Comparison of ENCODE assay signal across 8 cellular contexts in genomic region chr5:80125962-80126480, GRCh38.
DNase-seq lines count a peak whose midpoint lies in the region; ATAC-seq and TF ChIP-seq lines count a peak whose summit lies in the region.

No MANE protein-coding gene starts in this region.

- peaks cover 45% of the 10 kb centered on the region for H3K4me1 Mint-ChIP-seq in T-helper 2 cell treated with Interferon-gamma antibody and Interleukin-4, amounts not matched to agents 5 μg/mL and 100 μg/mL, for 36 hours (ENCODE audit: low read depth)

- H3K9me3 Mint-ChIP-seq in T-helper 2 cell treated with Interferon-gamma antibody and Interleukin-4, amounts not matched to agents 5 μg/mL and 100 μg/mL, for 36 hours = peaks cover 12% of the 10 kb centered on the region

- H3K27ac ChIP-seq in PC-9 = no peak overlapping the region

- ATAC-seq in GM18870 (IDR thresholded peaks at IDR 0.05; ENCODE audit: unreplicated experiment) = peak; percentile 76
- ATAC-seq in HG03095 (IDR thresholded peaks at IDR 0.05; ENCODE audit: unreplicated experiment) = peak; percentile 57

- no TSS peak for BruUV-seq in PC-9 (replicated peaks; lab: Mats Ljungman, UMichigan)

- 0 out of 2 replicates have a peak, but pooled peaks cover 4% of the 10 kb centered on the region for H3K36me3 ChIP-seq in PC-9 (ENCODE audit: low read depth)

- H3K79me2 ChIP-seq in PC-9 (ENCODE audit: low read depth) = no peaks in the 10 kb centered on the region

- H3K4me3 Mint-ChIP-seq in T-helper 2 cell treated with Interferon-gamma antibody and Interleukin-4, amounts not matched to agents 5 μg/mL and 100 μg/mL, for 36 hours = peak overlapping the region; percentile 38

- H3K27me3 Mint-ChIP-seq in T-helper 2 cell treated with Interferon-gamma antibody and Interleukin-4, amounts not matched to agents 5 μg/mL and 100 μg/mL, for 36 hours (ENCODE audit: low read depth) = no peaks in the 10 kb centered on the region

- H3K4me1 ChIP-seq in PC-9 (replicated peaks; ENCODE audit: insufficient read depth) = no peaks in the 10 kb centered on the region

- POLR2A ChIA-PET in PC-9 (lab: Charles Lee; ENCODE audit: unreplicated experiment) = interaction anchor here (0.5 to 0.6 kb wide), 4 partner anchors 22 to 205 kb away, joined by 3 to 8 read pairs (median 7); no protein-coding TSS in a partner anchor

- peaks cover 39% of the 10 kb centered on the region for H3K36me3 Mint-ChIP-seq in T-helper 2 cell treated with Interferon-gamma antibody and Interleukin-4, amounts not matched to agents 5 μg/mL and 100 μg/mL, for 36 hours (ENCODE audit: low read depth)

- H3K27me3 ChIP-seq in PC-9 (ENCODE audit: insufficient read depth, low read depth) = no peaks in the 10 kb centered on the region

- H3K4me3 ChIP-seq in AG10803 (ENCODE audit: low read length) = no peak overlapping the region
- H3K4me3 ChIP-seq in PC-9 = no peak overlapping the region

- peak; percentile 52 for DNase-seq in AG10803 (ENCODE audit: low read depth)
- peak; percentile 53 for DNase-seq in T-helper 2 cell treated with Interferon-gamma antibody and Interleukin-4, amounts not matched to agents 5 μg/mL and 100 μg/mL, for 36 hours (ENCODE audit: low spot score)
- DNase-seq in hepatic stellate cell (ENCODE audit: low spot score) = peak; percentile 27
- DNase-seq in PC-9 = no peak
- DNase-seq in NCI-H524 (lab: John Stamatoyannopoulos, UW) = no peak
- no peak for DNase-seq in GOT3 (lab: John Stamatoyannopoulos, UW)

- no peaks in the 10 kb centered on the region; the same call in 1 of the 2 replicates for H3K9me3 ChIP-seq in PC-9 (ENCODE audit: insufficient read depth, low read depth)

- no peaks in the 10 kb centered on the region; the same call in 1 of the 2 replicates for H3F3A ChIP-seq in PC-9 (ENCODE audit: insufficient read depth, low read depth)

- intact Hi-C loops in PC-9 (cut with micrococcal nuclease; ENCODE audit: unreplicated experiment) = no loop called here

- H3K4me2 ChIP-seq in PC-9 = no peak overlapping the region

- no peaks in the 10 kb centered on the region for H3K9me2 ChIP-seq in PC-9 (ENCODE audit: insufficient read depth)

- 0 out of 2 replicates have a peak, but pooled peaks have one; percentile 21 for TF ChIP-seq CTCF in AG10803 (conservative IDR thresholded peaks at IDR 0.05; ENCODE audit: low read length)
- no peak for TF ChIP-seq CTCF in PC-9 (conservative IDR thresholded peaks at IDR 0.05)

- H4K20me1 ChIP-seq in PC-9 (ENCODE audit: insufficient read depth) = no peaks in the 10 kb centered on the region

- H3K27ac Mint-ChIP-seq in T-helper 2 cell treated with Interferon-gamma antibody and Interleukin-4, amounts not matched to agents 5 μg/mL and 100 μg/mL, for 36 hours = peak overlapping the region; percentile 82

- CTCF ChIA-PET in PC-9 (lab: Charles Lee) = interaction anchor here (0.6 to 1.0 kb wide), 2 partner anchors 55 to 181 kb away, joined by 3 to 4 read pairs; no protein-coding TSS in a partner anchor

- no peak overlapping the region for H2AFZ ChIP-seq in PC-9

Comparison
In these comparisons a context has a peak if more than half of its experiments do, and no peak if none do; other contexts are left out.
1. DNase-seq: peak in AG10803 (single experiment), T-helper 2 cell treated with Interferon-gamma antibody and Interleukin-4, amounts not matched to agents 5 μg/mL and 100 μg/mL, for 36 hours (single experiment) and hepatic stellate cell (single experiment); none in PC-9 (0 of 2), NCI-H524 (0 of 2) and GOT3 (single experiment).